Comparison of ENCODE assay signal across 17 cellular contexts in genomic region chr18:25898965-25899364, GRCh38.
"Had no signal": no experiment of that assay in that cellular context is flagged by ENCODE, and none has a peak within 500 bp of the region (broad histone marks: within the 10 kb centered on the region; RNA-seq: fewer than 3 reads in every experiment).

No MANE protein-coding gene starts in this region.

- H3K4me1 ChIP-seq: lower lobe of right lung, stomach, suprapubic skin, tibial nerve, uterus had no signal

- H3K27ac ChIP-seq: lower lobe of right lung, stomach, suprapubic skin, tibial nerve, uterus had no signal

- H3K36me3 ChIP-seq: lower lobe of right lung, stomach, suprapubic skin, tibial nerve, uterus had no signal

- ATAC-seq: left lobe of liver; lower lobe of right lung; naive thymus-derived CD4-positive, alpha-beta T cell; sciatic nerve; stimulated activated memory B cell treated with anti-CD40 and anti-IgM and Interleukin-4, amounts not matched to agents 10 μg/mL and 1 μg/mL and 100 μg/mL, for 72 hours had no signal

- H3K4me3 ChIP-seq: lower lobe of right lung, stomach, suprapubic skin, tibial nerve, uterus had no signal

- DNase-seq: activated CD4-positive, alpha-beta memory T cell treated with anti-CD3 and anti-CD28 coated beads for 36 hours; activated CD4-positive, alpha-beta T cell treated with anti-CD3 and anti-CD28 coated beads for 48 hours; activated naive CD4-positive, alpha-beta T cell treated with Interleukin-2 at 50 U/mL for 16 hours; activated naive CD8-positive, alpha-beta T cell treated with anti-CD3 and anti-CD28 coated beads for 36 hours; activated T-cell treated with anti-CD3 and anti-CD28 coated beads, Interleukin-2, amount 50 U/mL, for 48 hours; effector CD4-positive, alpha-beta T cell; kidney; lower lobe of right lung; naive thymus-derived CD4-positive, alpha-beta T cell; small intestine; stomach; uterus had no signal

- H3K9me3 ChIP-seq: lower lobe of right lung, suprapubic skin, uterus had no signal

- H3K27me3 ChIP-seq: stomach, suprapubic skin, tibial nerve, uterus had no signal
